In genomic region chr9:89010526-89011089, GRCh38 we compare ENCODE assay signal across 16 cellular contexts. TPM values are rescaled to one million over a fixed set of nuclear protein-coding genes. Genes with fewer than 3 reads are reported as not detected.
DNase-seq lines count a peak whose midpoint lies in the region; ATAC-seq and TF ChIP-seq lines count a peak whose summit lies in the region.
"Had no signal": no experiment of that assay in that cellular context is flagged by ENCODE, and none has a peak within 500 bp of the region (broad histone marks: within the 10 kb centered on the region; RNA-seq: fewer than 3 reads in every experiment).

No MANE protein-coding gene starts in this region.

- WGBS in IMR-90 (ENCODE audit: extremely low coverage in 2 of 2, insufficient read length in 1 of 2), 2 experiments: no CpG with 5 or more reads among the region's 6 CpGs

- H4K5ac ChIP-seq in IMR-90 (ENCODE audit: low read depth, low read length): no peak overlapping the region

- no peaks in the 10 kb centered on the region for H3K36me3 Mint-ChIP-seq in CD4-positive, alpha-beta memory T cell

- no TSS peak for BruUV-seq in IMR-90 (replicated peaks; lab: Mats Ljungman, UMichigan)

- H3K4me3 Mint-ChIP-seq in CD4-positive, alpha-beta memory T cell: no peak overlapping the region
- H3K4me3 Mint-ChIP-seq: GM23338 had no signal

- H3K27me3 Mint-ChIP-seq in CD4-positive, alpha-beta memory T cell: peaks cover 6 to 7% of the 10 kb centered on the region in 2 donors

- CTCF ChIA-PET in IMR-90 (lab: Yijun Ruan, JAX): no interaction called here
- CTCF ChIA-PET in CD4-positive, alpha-beta memory T cell (lab: Charles Lee; ENCODE audit: partially characterized antibody): interaction anchor here (1.0 kb wide), 1 partner anchor 10 kb away, joined by 4 read pairs; no protein-coding TSS in a partner anchor

- no peak overlapping the region for H3K27ac ChIP-seq in IMR-90 (ENCODE audit: insufficient read depth, low read length)
- no peak overlapping the region for H3K27ac ChIP-seq in CD4-positive, alpha-beta memory T cell (ENCODE audit: low read depth, low read length)
- H3K27ac ChIP-seq: 22Rv1, BLaER1 had no signal

- H3K79me1 ChIP-seq in IMR-90 (ENCODE audit: low read depth in 1 of 2, low read length in 2 of 2): no peaks in the 10 kb centered on the region

- no peak overlapping the region for H2BK15ac ChIP-seq in IMR-90 (ENCODE audit: low read depth, low read length)

- no peak for TF ChIP-seq POLR2A in IMR-90 (IDR thresholded peaks at IDR 0.05; ENCODE audit: low read depth, low read length)

- H3K4me1 ChIP-seq in IMR-90 (ENCODE audit: control insufficient read depth, insufficient read depth, low read length): no peaks in the 10 kb centered on the region
- no peaks in the 10 kb centered on the region for H3K4me1 ChIP-seq in CD4-positive, alpha-beta memory T cell (ENCODE audit: insufficient read depth, low read length)
- H3K4me1 ChIP-seq: BLaER1, HAP-1 had no signal

- DNase-seq in NCI-H1694 treated with DMSO at 0.1 percent for 48 hours (lab: John Stamatoyannopoulos, UW) (peak; percentile 12), NCI-H1694 (lab: John Stamatoyannopoulos, UW) (no peak), IMR-90 (no peak), mucosa of gallbladder (ENCODE audit: low spot score) (peak; percentile 6), NCI-H2029 (lab: John Stamatoyannopoulos, UW) (no peak)
- no peak for DNase-seq in CD4-positive, alpha-beta memory T cell
- DNase-seq: AML-193, DMS79 had no signal

- POLR2A ChIA-PET in IMR-90 (lab: Charles Lee; ENCODE audit: unreplicated experiment): no interaction called here
- POLR2A ChIA-PET in CD4-positive, alpha-beta memory T cell (lab: Charles Lee; ENCODE audit: partially characterized antibody): no interaction called here

- no peak overlapping the region for H3K23ac ChIP-seq in IMR-90 (ENCODE audit: low read depth, low read length)

- H3K27ac Mint-ChIP-seq in CD4-positive, alpha-beta memory T cell: no peak overlapping the region
- H3K27ac Mint-ChIP-seq: GM23338 had no signal

- no peak overlapping the region for H3K56ac ChIP-seq in IMR-90 (ENCODE audit: extremely low read depth, insufficient read depth, low read length)

- H2BK120ac ChIP-seq in IMR-90 (ENCODE audit: low read depth, low read length): no peak overlapping the region

- no peak overlapping the region for H2AFZ ChIP-seq in IMR-90 (replicated peaks; ENCODE audit: low read length, poor library complexity)
- H2AFZ ChIP-seq: GM23338 had no signal

- H3K27me3 ChIP-seq in IMR-90 (ENCODE audit: control insufficient read depth, insufficient read depth, low read length): no peaks in the 10 kb centered on the region
- H3K27me3 ChIP-seq in CD4-positive, alpha-beta memory T cell (ENCODE audit: insufficient read depth, low read length): peaks cover 7% of the 10 kb centered on the region
- H3K27me3 ChIP-seq: BLaER1 had no signal

- no peak for TF ChIP-seq RAD21 in IMR-90 (IDR thresholded peaks at IDR 0.05; ENCODE audit: low read length)

- H3K9ac ChIP-seq in IMR-90 (ENCODE audit: low read depth, low read length): no peak overlapping the region
- H3K9ac ChIP-seq: BLaER1 had no signal

- no peak overlapping the region for H3K4ac ChIP-seq in IMR-90 (ENCODE audit: low read depth, low read length)

- dilution Hi-C loops in IMR-90 (cut with HindIII; ENCODE audit: low sequenced_read_pairs, unreplicated experiment): no loop called here

- H4K91ac ChIP-seq in IMR-90 (ENCODE audit: insufficient read depth, low read depth, low read length): no peak overlapping the region

- no peak overlapping the region for H3K4me2 ChIP-seq in IMR-90 (ENCODE audit: low read depth, low read length)
- H3K4me2 ChIP-seq: BLaER1, GM23338 had no signal

- H3K36me3 ChIP-seq in IMR-90 (ENCODE audit: control insufficient read depth, insufficient read depth, low read length): peaks cover 15% of the 10 kb centered on the region
- H3K36me3 ChIP-seq in CD4-positive, alpha-beta memory T cell (ENCODE audit: insufficient read depth, low read length): no peaks in the 10 kb centered on the region
- H3K36me3 ChIP-seq: BLaER1, HAP-1 had no signal

- no peak overlapping the region for H3K14ac ChIP-seq in IMR-90 (replicated peaks; ENCODE audit: low read depth, low read length)

- intact Hi-C loops in IMR-90 (cut with micrococcal nuclease): no loop called here
- intact Hi-C loops in CD4-positive, alpha-beta memory T cell (cut with micrococcal nuclease): no loop called here

- ATAC-seq in IMR-90 (ENCODE audit: low read depth): no peak
- no peak for ATAC-seq in esophagus mucosa
- ATAC-seq: GM12878, GM23338 had no signal

- H4K8ac ChIP-seq in IMR-90 (ENCODE audit: low read depth in 2 of 2, low read length in 2 of 2): no peak overlapping the region

- no peak overlapping the region for H3K4me3 ChIP-seq in IMR-90 (ENCODE audit: insufficient read depth, low read depth, low read length)
- no peak overlapping the region for H3K4me3 ChIP-seq in CD4-positive, alpha-beta memory T cell (ENCODE audit: low read length in 2 of 2)
- H3K4me3 ChIP-seq: BLaER1, GM12878, GM23338, HAP-1 had no signal

- H3K18ac ChIP-seq in IMR-90 (ENCODE audit: low read depth, low read length): no peak overlapping the region

- no peaks in the 10 kb centered on the region for H3K9me3 ChIP-seq in IMR-90 (ENCODE audit: control insufficient read depth, insufficient read depth, low read length)
- H3K9me3 ChIP-seq in CD4-positive, alpha-beta memory T cell (ENCODE audit: control insufficient read depth in 1 of 2, low read length in 2 of 2): no peaks in the 10 kb centered on the region
- H3K9me3 ChIP-seq: BLaER1, HAP-1 had no signal

- H3K9me3 Mint-ChIP-seq in CD4-positive, alpha-beta memory T cell: no peaks in the 10 kb centered on the region
- H3K9me3 Mint-ChIP-seq: GM23338 had no signal

- no peak overlapping the region for H2AK9ac ChIP-seq in IMR-90 (replicated peaks; ENCODE audit: low read depth, low read length, poor library complexity)

- TF ChIP-seq CTCF in IMR-90 (conservative IDR thresholded peaks at IDR 0.05; ENCODE audit: low read depth, low read length): no peak

- H3K9me1 ChIP-seq in IMR-90 (ENCODE audit: insufficient read depth, low read length): peaks cover 8% of the 10 kb centered on the region; the same call in 1 of the 2 replicates

- H2AK5ac ChIP-seq in IMR-90 (ENCODE audit: low read depth, low read length): no peak overlapping the region

- no peak overlapping the region for H2BK20ac ChIP-seq in IMR-90 (ENCODE audit: low read depth, low read length)

- no peak overlapping the region for H2BK5ac ChIP-seq in IMR-90 (ENCODE audit: low read depth, low read length, poor library complexity, severe bottlenecking)

- no peaks in the 10 kb centered on the region for H4K20me1 ChIP-seq in IMR-90 (ENCODE audit: insufficient read depth, low read length)
- H4K20me1 ChIP-seq: BLaER1 had no signal

- no peaks in the 10 kb centered on the region for H3K4me1 Mint-ChIP-seq in CD4-positive, alpha-beta memory T cell

- in situ Hi-C loops in IMR-90 (cut with MboI; ENCODE audit: low sequenced_read_pairs): loop anchor here (25.0 kb wide), 2 partner anchors 1048 to 1323 kb away; partner anchors contain the start of gene CDK20

TF ChIP-seq in IMR-90, 13 proteins besides CTCF, POLR2A, EP300 and RAD21:
- TF ChIP-seq MAFK (IDR thresholded peaks at IDR 0.05; ENCODE audit: low read depth, low read length): 0 out of 2 replicates have a peak, but pooled peaks have one; percentile 9
- TF ChIP-seq MXI1 (IDR thresholded peaks at IDR 0.05; ENCODE audit: borderline replicate concordance, low read depth, low read length): no peak
TF ChIP-seq in IMR-90: peak in this region for 1.

RNA-seq across cellular contexts. Expression of gene S1PR3, which starts 19.3 kb away (rescaled TPM):
- total RNA-seq in IMR-90 (2012; rRNA removed): 28.7 and 31.1 TPM in 2 replicates
- 25.0 and 28.4 TPM in 2 replicates for polyA plus RNA-seq in IMR-90 (2012; rRNA removed)
- polyA plus RNA-seq in IMR-90 (2012; cell fraction: cytosol; rRNA removed): 16.1 and 27.1 TPM in 2 replicates
- polyA plus RNA-seq in IMR-90 (2012; cell fraction: nucleus; rRNA removed; ENCODE audit: low replicate concordance): 9.5 and 9.8 TPM in 2 replicates
- 36.4 TPM for total RNA-seq in mucosa of gallbladder
- not detected for total RNA-seq in CD4-positive, alpha-beta memory T cell
- polyA plus RNA-seq in CD4-positive, alpha-beta memory T cell: not detected
- 2.2 TPM for total RNA-seq in esophagus mucosa
- total RNA-seq: G401, HT-29 had no signal

Comparison
In these comparisons a context has a peak if more than half of its experiments do, and no peak if none do; other contexts are left out.
1. DNase-seq: peak in NCI-H1694 treated with DMSO at 0.1 percent for 48 hours (single experiment) and mucosa of gallbladder (single experiment); none in NCI-H1694 (single experiment), IMR-90 (single experiment), NCI-H2029 (single experiment) and CD4-positive, alpha-beta memory T cell (0 of 5).